ENCODE assay signal across 28 cellular contexts in genomic region chr1:197388801-197389200, GRCh38.
"Had no signal": no experiment of that assay in that cellular context is flagged by ENCODE, and none has a peak within 500 bp of the region (broad histone marks: within the 10 kb centered on the region; RNA-seq: fewer than 3 reads in every experiment).

No MANE protein-coding gene starts in this region.

- H3K27ac Mint-ChIP-seq: activated CD8-positive, alpha-beta T cell treated with anti-CD3 and anti-CD28 coated beads, Interleukin-2, amount 10 ng/mL, durations not matched to agents 7 days and 5 days; activated naive CD4-positive, alpha-beta T cell treated with anti-CD3 and anti-CD28 coated beads, Interleukin-2, amount 50 U/mL, for 24 hours; activated T-helper 1 cell treated with anti-CD3 and anti-CD28 coated beads, Interleukin-12 subunit alpha, Interleukin-12 subunit beta, Interleukin-2, Interleukin-4 antibody, amounts not matched to agents 30 ng/mL and 10 ng/mL and 1 ng/mL, durations not matched to agents 14 hours and 24 hours and 36 hours; T-helper 1 cell treated with Interleukin-12 subunit alpha and Interleukin-12 subunit beta and Interleukin-4 antibody, amounts not matched to agents 30 μg/mL and 1 μg/mL, for 36 hours; WTC11 had no signal

- H3K4me3 Mint-ChIP-seq: activated CD8-positive, alpha-beta T cell treated with anti-CD3 and anti-CD28 coated beads, Interleukin-2, amount 10 ng/mL, durations not matched to agents 7 days and 5 days; activated naive CD4-positive, alpha-beta T cell treated with anti-CD3 and anti-CD28 coated beads, Interleukin-2, amount 50 U/mL, for 24 hours; activated T-helper 1 cell treated with anti-CD3 and anti-CD28 coated beads, Interleukin-12 subunit alpha, Interleukin-12 subunit beta, Interleukin-2, Interleukin-4 antibody, amounts not matched to agents 30 ng/mL and 10 ng/mL and 1 ng/mL, durations not matched to agents 14 hours and 24 hours and 36 hours; T-helper 1 cell treated with Interleukin-12 subunit alpha and Interleukin-12 subunit beta and Interleukin-4 antibody, amounts not matched to agents 30 μg/mL and 1 μg/mL, for 36 hours; WTC11 had no signal

- ATAC-seq: activated CD8-positive, alpha-beta T cell treated with anti-CD3 and anti-CD28 coated beads, Interleukin-2, amount 10 ng/mL, durations not matched to agents 7 days and 5 days; PC-3; WTC11 had no signal

- H3K9me3 ChIP-seq: MG63 had no signal

- H3K36me3 Mint-ChIP-seq: activated naive CD4-positive, alpha-beta T cell treated with anti-CD3 and anti-CD28 coated beads, Interleukin-2, amount 50 U/mL, for 24 hours; WTC11 had no signal

- H3K9me3 Mint-ChIP-seq: activated naive CD4-positive, alpha-beta T cell treated with anti-CD3 and anti-CD28 coated beads, Interleukin-2, amount 50 U/mL, for 24 hours; activated T-helper 1 cell treated with anti-CD3 and anti-CD28 coated beads, Interleukin-12 subunit alpha, Interleukin-12 subunit beta, Interleukin-2, Interleukin-4 antibody, amounts not matched to agents 30 ng/mL and 10 ng/mL and 1 ng/mL, durations not matched to agents 14 hours and 24 hours and 36 hours; T-helper 1 cell treated with Interleukin-12 subunit alpha and Interleukin-12 subunit beta and Interleukin-4 antibody, amounts not matched to agents 30 μg/mL and 1 μg/mL, for 36 hours; WTC11 had no signal

- H3K27me3 Mint-ChIP-seq: activated naive CD4-positive, alpha-beta T cell treated with anti-CD3 and anti-CD28 coated beads, Interleukin-2, amount 50 U/mL, for 24 hours had no signal

- H3K36me3 ChIP-seq: MG63 had no signal

- DNase-seq: activated CD4-positive, alpha-beta T cell treated with anti-CD3 and anti-CD28 coated beads for 48 hours; activated CD4-positive, alpha-beta T cell treated with anti-CD3 and anti-CD28 coated beads, Interleukin-2, amount 50 U/mL, for 4 hours; activated CD4-positive, CD25-positive, alpha-beta regulatory T cell treated with anti-CD3 and anti-CD28 coated beads, Interleukin-2, amount 50 U/mL, for 72 hours; activated CD8-positive, alpha-beta memory T cell treated with anti-CD3 and anti-CD28 coated beads, Interleukin-2, amount 50 U/mL, for 48 hours; activated CD8-positive, alpha-beta T cell treated with anti-CD3 and anti-CD28 coated beads, Interleukin-2, amount 10 ng/mL, durations not matched to agents 7 days and 5 days; activated effector memory CD4-positive, alpha-beta T cell treated with Interleukin-2 at 50 U/mL for 16 hours; activated naive CD4-positive, alpha-beta T cell; activated T-cell treated with anti-CD3 and anti-CD28 coated beads, Interleukin-2, amount 50 U/mL, for 1 hour; amniotic stem cell; caudate nucleus; KBM-7; MG63; MV-4-11; NCI-H1092 treated with DMSO at 0.1 percent for 48 hours; NCI-H1417 treated with DMSO at 0.1 percent for 48 hours; NCI-H1694; NCI-H2029; NCI-H2107; NCI-H2171 treated with DMSO at 0.1 percent for 48 hours; NCI-H345; NCI-H524; PC-3; SHP77 treated with DMSO at 0.1 percent for 48 hours; T-helper 9 cell had no signal

- H3K4me3 ChIP-seq: MG63 had no signal
